In genomic region chr19:13833330-13834265, GRCh38 we compare ENCODE assay signal across 8 cellular contexts. TPM values are rescaled to one million over a fixed set of nuclear protein-coding genes. Genes with fewer than 3 reads are reported as not detected.
DNase-seq lines count a peak whose midpoint lies in the region; ATAC-seq and TF ChIP-seq lines count a peak whose summit lies in the region.

No MANE protein-coding gene starts in this region.

- peak overlapping the region; percentile 84 for H2AK5ac ChIP-seq in mesenchymal stem cell (ENCODE audit: low read length, severe bottlenecking)

- H3K4me3 ChIP-seq in AG10803 (ENCODE audit: low read length) (no peak overlapping the region; the same call in 1 of the 2 replicates), mesenchymal stem cell (ENCODE audit: insufficient read depth in 1 of 2, low read depth in 1 of 2, low read length in 2 of 2) (peak overlapping the region in 1 of 2 experiments; percentile 54)
- H3K4me3 ChIP-seq in effector memory CD4-positive, alpha-beta T cell (ENCODE audit: insufficient read depth, low read depth, low read length, poor library complexity, severe bottlenecking): peak overlapping the region; percentile 32

- WGBS in mesenchymal stem cell: 20% methylated on average over 51 of the region's 59 CpGs

- peak; percentile 40 for TF ChIP-seq CTCF in AG10803 (conservative IDR thresholded peaks at IDR 0.05; ENCODE audit: low read length)

- peak overlapping the region; percentile 41 for H3K4me2 ChIP-seq in mesenchymal stem cell (ENCODE audit: low read length, poor library complexity, severe bottlenecking)

- peak overlapping the region in 1 of 2 experiments; percentile 59 for H3K4ac ChIP-seq in mesenchymal stem cell (ENCODE audit: low read depth in 1 of 2, low read length in 2 of 2)

- peak overlapping the region; percentile 1 for H2BK120ac ChIP-seq in mesenchymal stem cell (ENCODE audit: low read depth, low read length)

- peak overlapping the region; percentile 66 to 67 for H3K18ac ChIP-seq in mesenchymal stem cell (ENCODE audit: low read depth in 1 of 2, low read length in 2 of 2)

- DNase-seq in AG10803 (ENCODE audit: low read depth): peak; percentile 89
- DNase-seq in NCI-H748 treated with DMSO at 0.1 percent for 48 hours (lab: John Stamatoyannopoulos, UW): peak; percentile 29
- DNase-seq in activated CD8-positive, alpha-beta memory T cell treated with anti-CD3 and anti-CD28 coated beads for 1 hour (ENCODE audit: extremely low read depth in 1 of 2, low read depth in 1 of 2): peak; percentile 84 to 85
- peak; percentile 87 to 89 (median 88) for DNase-seq in effector memory CD4-positive, alpha-beta T cell
- DNase-seq in mesenchymal stem cell: peak; percentile 93
- DNase-seq in stimulated activated CD8-positive, alpha-beta memory T cell treated with anti-CD3 and anti-CD28 coated beads, Interleukin-15, amount 100 ng/mL, for 1 hour (ENCODE audit: low read depth): peak; percentile 83

- no peak overlapping the region for H2AFZ ChIP-seq in mesenchymal stem cell (ENCODE audit: low read depth, low read length)

- peaks cover 14% of the 10 kb centered on the region for H3K36me3 ChIP-seq in effector memory CD4-positive, alpha-beta T cell (ENCODE audit: control insufficient read depth, insufficient read depth, low read length)
- H3K36me3 ChIP-seq in mesenchymal stem cell (ENCODE audit: control insufficient read depth in 1 of 2, insufficient read depth in 2 of 2, low read depth in 1 of 2, low read length in 2 of 2): peaks cover 57 to 70% of the 10 kb centered on the region in 2 experiments

- H2BK15ac ChIP-seq in mesenchymal stem cell (ENCODE audit: low read depth, poor library complexity, severe bottlenecking): peak overlapping the region; percentile 33

- H4K8ac ChIP-seq in mesenchymal stem cell (ENCODE audit: low read length): peak overlapping the region; percentile 33

- no peak overlapping the region for H4K91ac ChIP-seq in mesenchymal stem cell (ENCODE audit: low read length)

- H3K27me3 ChIP-seq in effector memory CD4-positive, alpha-beta T cell (replicated peaks; ENCODE audit: control insufficient read depth, insufficient read depth, low read length, poor library complexity, severe bottlenecking): no peaks in the 10 kb centered on the region
- no peaks in the 10 kb centered on the region for H3K27me3 ChIP-seq in mesenchymal stem cell (ENCODE audit: control insufficient read depth in 1 of 2, insufficient read depth in 1 of 2, low read length in 2 of 2)

- peak; percentile 85 for ATAC-seq in GM19023 (IDR thresholded peaks at IDR 0.05; ENCODE audit: unreplicated experiment)
- peak; percentile 71 for ATAC-seq in HG03342 (IDR thresholded peaks at IDR 0.05; ENCODE audit: unreplicated experiment)

- peak overlapping the region; percentile 79 for H3K9ac ChIP-seq in mesenchymal stem cell (ENCODE audit: low read length)

- H3K79me1 ChIP-seq in mesenchymal stem cell (replicated peaks; ENCODE audit: low read length, poor library complexity, severe bottlenecking): no peaks in the 10 kb centered on the region

- no peak overlapping the region for H3K14ac ChIP-seq in mesenchymal stem cell (ENCODE audit: low read length in 2 of 2)

- H3K9me3 ChIP-seq in effector memory CD4-positive, alpha-beta T cell (ENCODE audit: control insufficient read depth, low read length): no peaks in the 10 kb centered on the region
- no peaks in the 10 kb centered on the region for H3K9me3 ChIP-seq in mesenchymal stem cell (ENCODE audit: control insufficient read depth, low read length)

- peak overlapping the region; percentile 74 for H3K27ac ChIP-seq in effector memory CD4-positive, alpha-beta T cell (ENCODE audit: insufficient read depth, low read length, poor library complexity, severe bottlenecking)
- peak overlapping the region; percentile 69 for H3K27ac ChIP-seq in mesenchymal stem cell (ENCODE audit: low read length, poor library complexity, severe bottlenecking)

- no peak overlapping the region for H2BK5ac ChIP-seq in mesenchymal stem cell (ENCODE audit: low read depth, low read length, poor library complexity, severe bottlenecking)

- no peak overlapping the region for H3K23ac ChIP-seq in mesenchymal stem cell (ENCODE audit: low read length in 2 of 2)

- H2BK12ac ChIP-seq in mesenchymal stem cell (ENCODE audit: low read length in 2 of 2): peak overlapping the region in 1 of 2 experiments; percentile 74

- H3K4me1 ChIP-seq in effector memory CD4-positive, alpha-beta T cell (ENCODE audit: control insufficient read depth, insufficient read depth, low read length, poor library complexity, severe bottlenecking): peaks cover 39% of the 10 kb centered on the region
- peaks cover 45% of the 10 kb centered on the region for H3K4me1 ChIP-seq in mesenchymal stem cell (ENCODE audit: control insufficient read depth, insufficient read depth, low read depth, low read length)

RNA-seq across cellular contexts. Expression of gene ZSWIM4, which starts 38.4 kb away (rescaled TPM):
- polyA plus RNA-seq in mesenchymal stem cell (2013, experiment 1 of 2): 6.3 TPM
- polyA plus RNA-seq in mesenchymal stem cell (2013, experiment 2 of 2): 6.2 TPM

RNA-seq across cellular contexts. Expression of gene NANOS3, which starts 43.3 kb away (rescaled TPM):
- 1.4 TPM for polyA plus RNA-seq in mesenchymal stem cell (2013, experiment 1 of 2)
- polyA plus RNA-seq in mesenchymal stem cell (2013, experiment 2 of 2): 3.1 TPM

RNA-seq across cellular contexts. Expression of gene C19orf53, which starts 59.3 kb away (rescaled TPM):
- 327 TPM for polyA plus RNA-seq in mesenchymal stem cell (2013, experiment 1 of 2)
- 323 TPM for polyA plus RNA-seq in mesenchymal stem cell (2013, experiment 2 of 2)

Comparison
In these comparisons a context has a peak if more than half of its experiments do, and no peak if none do; other contexts are left out.
1. DNase-seq: peak in every context shown above with its lines; median percentile 93 in mesenchymal stem cell; 89 in AG10803; 88 in effector memory CD4-positive, alpha-beta T cell; 84 in activated CD8-positive, alpha-beta memory T cell treated with anti-CD3 and anti-CD28 coated beads for 1 hour; 83 in stimulated activated CD8-positive, alpha-beta memory T cell treated with anti-CD3 and anti-CD28 coated beads, Interleukin-15, amount 100 ng/mL, for 1 hour; 29 in NCI-H748 treated with DMSO at 0.1 percent for 48 hours.